In genomic region chr7:94970085-94970576, GRCh38 we compare ENCODE assay signal across 2 cellular contexts.
TF ChIP-seq lines count a peak whose summit lies in the region.

No MANE protein-coding gene starts in this region.

TF ChIP-seq in GM23338, 12 proteins besides CTCF, POLR2A, EP300 and RAD21:
- no peak for TF ChIP-seq JUNB (IDR thresholded peaks at IDR 0.05; ENCODE audit: unreplicated experiment)
- no peak for TF ChIP-seq REST (IDR thresholded peaks at IDR 0.05; ENCODE audit: unreplicated experiment)
- no peak for TF ChIP-seq STAT1 (IDR thresholded peaks at IDR 0.05; ENCODE audit: unreplicated experiment)
- no peak for TF ChIP-seq NANOG (IDR thresholded peaks at IDR 0.05; ENCODE audit: borderline replicate concordance)
- no peak for TF ChIP-seq ZNF114 (CRISPR knock-in tag; IDR thresholded peaks at IDR 0.05)
- TF ChIP-seq, protein P1, sequence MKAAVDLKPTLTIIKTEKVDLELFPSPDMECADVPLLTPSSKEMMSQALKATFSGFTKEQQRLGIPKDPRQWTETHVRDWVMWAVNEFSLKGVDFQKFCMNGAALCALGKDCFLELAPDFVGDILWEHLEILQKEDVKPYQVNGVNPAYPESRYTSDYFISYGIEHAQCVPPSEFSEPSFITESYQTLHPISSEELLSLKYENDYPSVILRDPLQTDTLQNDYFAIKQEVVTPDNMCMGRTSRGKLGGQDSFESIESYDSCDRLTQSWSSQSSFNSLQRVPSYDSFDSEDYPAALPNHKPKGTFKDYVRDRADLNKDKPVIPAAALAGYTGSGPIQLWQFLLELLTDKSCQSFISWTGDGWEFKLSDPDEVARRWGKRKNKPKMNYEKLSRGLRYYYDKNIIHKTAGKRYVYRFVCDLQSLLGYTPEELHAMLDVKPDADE (IDR thresholded peaks at IDR 0.05) = no peak
TF ChIP-seq in GM23338: peak in this region for 0.

TF ChIP-seq in H1, 55 proteins besides CTCF, POLR2A, EP300 and RAD21:
- TF ChIP-seq SRF (IDR thresholded peaks at IDR 0.05; ENCODE audit: low read depth, low read length) = no peak
